ENCODE assay signal across 9 cellular contexts in the genomic region with DNA sequence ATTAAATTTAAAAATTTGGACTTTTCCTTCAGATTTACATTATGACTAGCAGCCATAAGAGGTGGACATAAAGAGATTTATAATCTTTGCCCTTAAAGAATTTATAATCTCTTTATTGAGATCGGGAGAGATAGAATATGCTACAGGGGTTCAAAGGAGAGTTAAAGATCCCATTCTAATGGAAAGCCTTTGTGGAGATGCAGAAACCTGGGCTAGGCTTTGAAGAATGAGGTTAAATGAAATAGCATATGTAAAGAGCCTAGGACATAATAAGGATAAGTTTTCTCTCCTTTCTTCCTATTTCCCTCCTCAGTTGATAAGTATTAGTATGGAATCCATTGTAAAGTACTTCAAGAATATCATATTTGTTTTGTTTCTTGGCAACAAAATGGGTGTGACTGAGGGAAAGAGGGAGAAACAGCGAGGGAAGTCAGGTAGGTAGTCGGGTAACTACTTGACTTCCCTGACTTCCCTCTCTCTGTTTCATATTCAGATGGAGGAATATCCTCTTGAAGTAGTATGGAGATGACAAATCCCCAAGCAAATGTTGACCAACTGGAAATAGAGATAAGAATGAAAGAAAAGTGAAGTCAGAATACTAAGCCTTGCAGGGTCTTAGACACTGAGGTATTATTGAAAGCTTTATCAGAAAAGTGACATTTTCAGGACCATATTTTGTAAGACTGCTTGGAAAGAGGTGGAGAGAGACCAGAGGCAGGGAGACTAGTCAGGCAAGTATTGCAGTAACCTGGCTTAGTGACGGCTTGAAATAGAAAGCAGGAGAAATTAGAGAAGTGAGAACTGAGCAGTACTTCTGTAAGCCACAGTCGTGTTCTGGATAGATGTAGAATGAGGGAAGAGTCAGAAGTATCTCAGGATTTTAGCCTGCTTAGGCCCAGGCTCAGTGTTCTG.
DNase-seq lines count a peak whose midpoint lies in the region; ATAC-seq, FAIRE-seq and TF ChIP-seq lines count a peak whose summit lies in the region.
"Had no signal": no experiment of that assay in that cellular context is flagged by ENCODE, and none has a peak within 500 bp of the region (broad histone marks: within the 10 kb centered on the region; RNA-seq: fewer than 3 reads in every experiment).

No MANE protein-coding gene starts in this region.

- H3K9ac ChIP-seq in astrocyte (ENCODE audit: low read length), result no peak overlapping the region

- H3K4me3 ChIP-seq in astrocyte (ENCODE audit: insufficient read depth, low read depth, low read length) (no peak overlapping the region), lower leg skin (ENCODE audit: low read depth, poor library complexity, severe bottlenecking) (no peak overlapping the region)

- no peak for DNase-seq in astrocyte (ENCODE audit: low read depth)
- DNase-seq in lower leg skin (ENCODE audit: low spot score in 2 of 2), result no peak
- DNase-seq in AG20443 (ENCODE audit: low spot score), result no peak
- no peak for DNase-seq in mucosa of gallbladder (ENCODE audit: low spot score)
- DNase-seq in DMS79 (lab: John Stamatoyannopoulos, UW), result no peak

- H4K20me1 ChIP-seq in astrocyte (ENCODE audit: insufficient read depth, low read length), result peaks cover 26% of the 10 kb centered on the region

- ATAC-seq in GM19452 (IDR thresholded peaks at IDR 0.05; ENCODE audit: unreplicated experiment) (peak; percentile 94), HG03139 (IDR thresholded peaks at IDR 0.05; ENCODE audit: unreplicated experiment) (peak; percentile 96)

- peaks cover 39% of the 10 kb centered on the region for H3K4me1 ChIP-seq in astrocyte (ENCODE audit: insufficient read depth, low read length)

- H3K36me3 Mint-ChIP-seq in astrocyte (ENCODE audit: low read depth, unreplicated experiment), result peaks cover 4% of the 10 kb centered on the region
- H3K36me3 Mint-ChIP-seq in nephron (ENCODE audit: low read depth), result peaks cover 3% of the 10 kb centered on the region

- H3K36me3 ChIP-seq in astrocyte (ENCODE audit: insufficient read depth, low read length), result no peaks in the 10 kb centered on the region

- H3K4me2 ChIP-seq in astrocyte (ENCODE audit: low read length), result no peak overlapping the region

- no peak for TF ChIP-seq POLR2A in lower leg skin (IDR thresholded peaks at IDR 0.05)

- no peak overlapping the region for H3K4me3 Mint-ChIP-seq in astrocyte (ENCODE audit: unreplicated experiment)
- H3K4me3 Mint-ChIP-seq in nephron, result no peak overlapping the region
- H3K4me3 Mint-ChIP-seq: stimulated activated naive CD8-positive, alpha-beta T cell treated with anti-CD3 and anti-CD28 coated beads, Interleukin-15, Interleukin-2, amounts not matched to agents 100 ng/mL and 50 ng/mL, for 24 hours had no signal

- H3K27me3 Mint-ChIP-seq in astrocyte (ENCODE audit: low read depth, unreplicated experiment) (no peaks in the 10 kb centered on the region), nephron (ENCODE audit: low read depth) (no peaks in the 10 kb centered on the region)
- H3K27me3 Mint-ChIP-seq: stimulated activated naive CD8-positive, alpha-beta T cell treated with anti-CD3 and anti-CD28 coated beads, Interleukin-15, Interleukin-2, amounts not matched to agents 100 ng/mL and 50 ng/mL, for 24 hours had no signal

- H3K9me3 Mint-ChIP-seq in astrocyte (ENCODE audit: unreplicated experiment) (no peaks in the 10 kb centered on the region), nephron (no peaks in the 10 kb centered on the region)
- H3K9me3 Mint-ChIP-seq: stimulated activated naive CD8-positive, alpha-beta T cell treated with anti-CD3 and anti-CD28 coated beads, Interleukin-15, Interleukin-2, amounts not matched to agents 100 ng/mL and 50 ng/mL, for 24 hours had no signal

- WGBS in lower leg skin, 2 donors, result 41 to 49% methylated on average over 5 of the region's 5 CpGs

- H3K79me2 ChIP-seq in astrocyte (ENCODE audit: insufficient read depth, low read length), result peaks cover 98% of the 10 kb centered on the region

- FAIRE-seq in astrocyte (lab: Jason Lieb, UNC), result peak; percentile 29

- no peaks in the 10 kb centered on the region for H3K9me3 ChIP-seq in astrocyte (ENCODE audit: insufficient read depth, low read depth, low read length)

- no peak overlapping the region for H2AFZ ChIP-seq in astrocyte (ENCODE audit: low read depth, low read length)

- intact Hi-C loops in lower leg skin (cut with DNase I; ENCODE audit: low total_unique reads), result no loop called here

- no peak for TF ChIP-seq CTCF in astrocyte (IDR thresholded peaks at IDR 0.05; ENCODE audit: insufficient read depth, low read depth, low read length)
- no peak for TF ChIP-seq CTCF in nephron (IDR thresholded peaks at IDR 0.05; ENCODE audit: unreplicated experiment in 3 of 3)
- no peak for TF ChIP-seq CTCF in lower leg skin (IDR thresholded peaks at IDR 0.05)

- H3K4me1 Mint-ChIP-seq in astrocyte (ENCODE audit: low read depth, unreplicated experiment), result peaks cover 42% of the 10 kb centered on the region
- peaks cover 56% of the 10 kb centered on the region for H3K4me1 Mint-ChIP-seq in nephron

- H3K27ac ChIP-seq in astrocyte (ENCODE audit: low read depth, low read length), result no peak overlapping the region

- H3K27ac Mint-ChIP-seq in astrocyte (ENCODE audit: unreplicated experiment) (peak overlapping the region; percentile 2), nephron (peak overlapping the region; percentile 13 to 79 (median 51))
- H3K27ac Mint-ChIP-seq: stimulated activated naive CD8-positive, alpha-beta T cell treated with anti-CD3 and anti-CD28 coated beads, Interleukin-15, Interleukin-2, amounts not matched to agents 100 ng/mL and 50 ng/mL, for 24 hours had no signal

- no peaks in the 10 kb centered on the region for H3K27me3 ChIP-seq in astrocyte (ENCODE audit: insufficient read depth, low read length)
